In genomic region chr7:13115157-13115772, GRCh38 we compare ENCODE assay signal across 9 cellular contexts.
A peak's percentile ranks its signal among the peaks of the same experiment; 100 is the strongest.
DNase-seq lines count a peak whose midpoint lies in the region; ATAC-seq, FAIRE-seq and TF ChIP-seq lines count a peak whose summit lies in the region.
"Had no signal": no experiment of that assay in that cellular context is flagged by ENCODE, and none has a peak within 500 bp of the region (broad histone marks: within the 10 kb centered on the region; RNA-seq: fewer than 3 reads in every experiment).

No MANE protein-coding gene starts in this region.

- H3K27ac Mint-ChIP-seq in HFFc6 (no peak overlapping the region), astrocyte (ENCODE audit: unreplicated experiment) (peak overlapping the region; percentile 49), T-cell (no peak overlapping the region)

- H3K27me3 ChIP-seq in astrocyte (ENCODE audit: insufficient read depth, low read length) (no peaks in the 10 kb centered on the region), skeletal muscle satellite cell (ENCODE audit: control insufficient read depth, insufficient read depth, low read length) (no peaks in the 10 kb centered on the region)

- FAIRE-seq in astrocyte (lab: Jason Lieb, UNC) = no peak

- ATAC-seq in T-cell (replicated peaks in 1 of 4) = no peak

- H3K4me3 ChIP-seq in astrocyte (ENCODE audit: insufficient read depth, low read depth, low read length) = no peak overlapping the region
- H3K4me3 ChIP-seq in skeletal muscle satellite cell (ENCODE audit: low read length) = no peak overlapping the region
- H3K4me3 ChIP-seq: skin epidermis had no signal

- H3K4me3 Mint-ChIP-seq in HFFc6 (no peak overlapping the region), astrocyte (ENCODE audit: unreplicated experiment) (no peak overlapping the region), T-cell (no peak overlapping the region)

- POLR2A ChIA-PET in T-cell (lab: Charles Lee) = no interaction called here

- DNase-seq in HFFc6 (no peak), astrocyte (ENCODE audit: low read depth) (peak; percentile 20), iPS-NIHi11 (ENCODE audit: low spot score) (peak; percentile 26), T-cell (no peak), kidney tubule cell (ENCODE audit: low spot score) (no peak), NCI-H1694 treated with DMSO at 0.1 percent for 48 hours (lab: John Stamatoyannopoulos, UW) (no peak)
- DNase-seq: NCI-H526 had no signal

- H3K9me3 ChIP-seq in astrocyte (ENCODE audit: insufficient read depth, low read depth, low read length) = no peaks in the 10 kb centered on the region
- H3K9me3 ChIP-seq in skeletal muscle satellite cell (replicated peaks; ENCODE audit: low read length) = no peaks in the 10 kb centered on the region

- H3K79me2 ChIP-seq in astrocyte (ENCODE audit: insufficient read depth, low read length) = no peaks in the 10 kb centered on the region

- peak overlapping the region; percentile 1 for H2AFZ ChIP-seq in astrocyte (ENCODE audit: low read depth, low read length)

- H3K4me2 ChIP-seq in astrocyte (ENCODE audit: low read length) = no peak overlapping the region
- peak overlapping the region; percentile 10 for H3K4me2 ChIP-seq in skeletal muscle satellite cell (ENCODE audit: low read length)

- peak; percentile 12; the same call in 1 of the 2 replicates for TF ChIP-seq CTCF in HFFc6 (IDR thresholded peaks at IDR 0.05)
- TF ChIP-seq CTCF in astrocyte (IDR thresholded peaks at IDR 0.05; ENCODE audit: insufficient read depth, low read depth, low read length) = no peak

- CTCF ChIA-PET in T-cell (lab: Charles Lee) = no interaction called here

- H3K4me1 Mint-ChIP-seq in HFFc6 (ENCODE audit: low read depth) (peaks cover 18% of the 10 kb centered on the region), astrocyte (ENCODE audit: low read depth, unreplicated experiment) (peaks cover 19% of the 10 kb centered on the region), T-cell (no peaks in the 10 kb centered on the region)

- H3K27ac ChIP-seq in astrocyte (ENCODE audit: low read depth, low read length) = no peak overlapping the region

- no peaks in the 10 kb centered on the region for H3K36me3 Mint-ChIP-seq in HFFc6 (ENCODE audit: low read depth)
- H3K36me3 Mint-ChIP-seq in astrocyte (ENCODE audit: low read depth, unreplicated experiment) = no peaks in the 10 kb centered on the region
- H3K36me3 Mint-ChIP-seq in T-cell = no peaks in the 10 kb centered on the region

- H3K27me3 Mint-ChIP-seq in HFFc6 (ENCODE audit: insufficient read depth) (no peaks in the 10 kb centered on the region), astrocyte (ENCODE audit: low read depth, unreplicated experiment) (no peaks in the 10 kb centered on the region), T-cell (peaks cover 0 to 3% of the 10 kb centered on the region in 2 donors)

- no peaks in the 10 kb centered on the region for H3K9me3 Mint-ChIP-seq in HFFc6
- H3K9me3 Mint-ChIP-seq in astrocyte (ENCODE audit: unreplicated experiment) = no peaks in the 10 kb centered on the region
- no peaks in the 10 kb centered on the region for H3K9me3 Mint-ChIP-seq in T-cell

- no peaks in the 10 kb centered on the region for H3K4me1 ChIP-seq in astrocyte (ENCODE audit: insufficient read depth, low read length)
- H3K4me1 ChIP-seq in skeletal muscle satellite cell (ENCODE audit: control insufficient read depth, insufficient read depth, low read length) = peaks cover 13% of the 10 kb centered on the region

- H4K20me1 ChIP-seq in astrocyte (ENCODE audit: insufficient read depth, low read length) = no peaks in the 10 kb centered on the region

- H3K36me3 ChIP-seq in astrocyte (ENCODE audit: insufficient read depth, low read length) (no peaks in the 10 kb centered on the region), skeletal muscle satellite cell (ENCODE audit: insufficient read depth, low read length) (no peaks in the 10 kb centered on the region)

- no peak overlapping the region for H3K9ac ChIP-seq in astrocyte (ENCODE audit: low read length)
- H3K9ac ChIP-seq in skeletal muscle satellite cell (ENCODE audit: low read depth, low read length) = no peak overlapping the region

Comparison
In these comparisons a context has a peak if more than half of its experiments do, and no peak if none do; other contexts are left out.
1. DNase-seq: peak in astrocyte (single experiment) and iPS-NIHi11 (single experiment); none in HFFc6 (single experiment), T-cell (0 of 34), kidney tubule cell (single experiment) and NCI-H1694 treated with DMSO at 0.1 percent for 48 hours (single experiment).